21 cellular contexts compared by ENCODE assay signal in genomic region chr12:56231184-56231582, GRCh38. TPM values are rescaled to one million over a fixed set of nuclear protein-coding genes. Genes with fewer than 3 reads are reported as not detected.
DNase-seq lines count a peak whose midpoint lies in the region; ATAC-seq, FAIRE-seq and TF ChIP-seq lines count a peak whose summit lies in the region.
"Had no signal": no experiment of that assay in that cellular context is flagged by ENCODE, and none has a peak within 500 bp of the region (broad histone marks: within the 10 kb centered on the region; RNA-seq: fewer than 3 reads in every experiment).

No MANE protein-coding gene starts in this region.

- TF ChIP-seq EP300 in transverse colon (IDR thresholded peaks at IDR 0.05; ENCODE audit: low read depth) (no peak), gastroesophageal sphincter (IDR thresholded peaks at IDR 0.05) (no peak)

- H3K9ac ChIP-seq in kidney (ENCODE audit: low read length in 2 of 2) = peak overlapping the region in 1 of 2 donors; percentile 30

- TF ChIP-seq CTCF in Peyer's patch (IDR thresholded peaks at IDR 0.05) (no peak), kidney (IDR thresholded peaks at IDR 0.05; ENCODE audit: borderline replicate concordance, extremely low read depth, insufficient read depth) (no peak), nephron (IDR thresholded peaks at IDR 0.05; ENCODE audit: unreplicated experiment in 3 of 3) (no peak), transverse colon (IDR thresholded peaks at IDR 0.05) (no peak), gastroesophageal sphincter (IDR thresholded peaks at IDR 0.05) (no peak)

- intact Hi-C loops in kidney (cut with DNase I) = no loop called here
- intact Hi-C loops in transverse colon (cut with DNase I; ENCODE audit: low total_unique reads) = no loop called here

- no peak for DNase-seq in Peyer's patch
- DNase-seq in kidney = no peak
- no peak for DNase-seq in transverse colon
- no peak for DNase-seq in T1000 (lab: John Stamatoyannopoulos, UW)
- no peak for DNase-seq in activated CD4-positive, alpha-beta T cell treated with anti-CD3 and anti-CD28 coated beads for 4 hours
- DNase-seq: DMS 273 treated with DMSO at 0.1 percent for 48 hours, GDM1, GOT3, NCI-H1048, NCI-H1436 treated with DMSO at 0.1 percent for 48 hours, NCI-H2029 treated with DMSO at 0.1 percent for 48 hours, NCI-H2171 treated with DMSO at 0.1 percent for 48 hours, NCI-H446 treated with DMSO at 0.1 percent for 48 hours, PC-9 had no signal

- no peak for FAIRE-seq in kidney (lab: Jason Lieb, UNC)
- FAIRE-seq: A549, GM12878, GM18507 had no signal

- in situ Hi-C loops in transverse colon (cut with MboI; ENCODE audit: low pct_ligation_motif_present in 1 of 4, low pct_unique_long_range_greater_than_20kb in 1 of 4, low sequenced_read_pairs in 3 of 4) = no loop called here

- peaks cover 0 to 8% (median 0%) of the 10 kb centered on the region in 4 donors for H3K4me1 ChIP-seq in Peyer's patch
- peaks cover 0 to 4% of the 10 kb centered on the region in 2 donors for H3K4me1 ChIP-seq in kidney (ENCODE audit: control insufficient read depth in 1 of 2, insufficient read depth in 1 of 2, low read depth in 1 of 2, low read length in 2 of 2)
- H3K4me1 ChIP-seq in transverse colon = peaks cover 0 to 14% (median 7%) of the 10 kb centered on the region in 4 donors
- no peaks in the 10 kb centered on the region for H3K4me1 ChIP-seq in gastroesophageal sphincter

- H3K27me3 ChIP-seq in Peyer's patch (no peaks in the 10 kb centered on the region), transverse colon (no peaks in the 10 kb centered on the region), gastroesophageal sphincter (no peaks in the 10 kb centered on the region)

- peaks cover 6% of the 10 kb centered on the region for H3K36me3 Mint-ChIP-seq in nephron (ENCODE audit: low read depth)

- no peak for ATAC-seq in gastroesophageal sphincter

- peak overlapping the region in 3 of 4 donors; percentile 30 to 54 (median 51) for H3K4me3 ChIP-seq in Peyer's patch
- peak overlapping the region; percentile 64 to 68 for H3K4me3 ChIP-seq in kidney (ENCODE audit: low read length in 2 of 2)
- peak overlapping the region in 3 of 4 donors; percentile 27 to 48 (median 37) for H3K4me3 ChIP-seq in transverse colon
- H3K4me3 ChIP-seq in gastroesophageal sphincter = no peak overlapping the region
- H3K4me3 ChIP-seq: A549, GM12878, PC-9 had no signal

- peak overlapping the region in 2 of 3 experiments; percentile 59 to 96 for H3K27ac Mint-ChIP-seq in nephron

- peaks cover 4% of the 10 kb centered on the region for H3K27me3 Mint-ChIP-seq in nephron (ENCODE audit: low read depth)

- H3K36me3 ChIP-seq in Peyer's patch (peaks cover 0 to 8% (median 0%) of the 10 kb centered on the region in 3 donors), kidney (ENCODE audit: control insufficient read depth in 1 of 2, insufficient read depth in 2 of 2, low read length in 2 of 2) (peaks cover 0 to 3% of the 10 kb centered on the region in 2 donors), transverse colon (no peaks in the 10 kb centered on the region), gastroesophageal sphincter (peaks cover 0 to 36% of the 10 kb centered on the region in 2 donors)

- peak overlapping the region in 1 of 3 experiments; percentile 64 for H3K4me3 Mint-ChIP-seq in nephron

- 69% methylated on average over 11 of the region's 11 CpGs; no CpG with 5 or more reads in 1 of the 2 donors for WGBS in transverse colon (ENCODE audit: low coverage in 1 of 2), 2 donors
- 89% methylated on average over 3 of the region's 11 CpGs; no CpG with 5 or more reads in 1 of the 2 donors for WGBS in gastroesophageal sphincter (ENCODE audit: low coverage in 1 of 2), 2 donors

- H3K27ac ChIP-seq in Peyer's patch (peak overlapping the region in 3 of 4 donors; percentile 72 to 88 (median 85)), kidney (ENCODE audit: low read depth in 2 of 2, low read length in 2 of 2) (peak overlapping the region in 1 of 2 donors; percentile 84), transverse colon (peak overlapping the region; percentile 82 to 87 (median 84)), gastroesophageal sphincter (no peak overlapping the region)
- H3K27ac ChIP-seq: A549, C4-2B, PC-9 had no signal

- TF ChIP-seq POLR2A in Peyer's patch (IDR thresholded peaks at IDR 0.05) = no peak
- no peak for TF ChIP-seq POLR2A in transverse colon (IDR thresholded peaks at IDR 0.05)
- no peak for TF ChIP-seq POLR2A in gastroesophageal sphincter (IDR thresholded peaks at IDR 0.05)

- no peaks in the 10 kb centered on the region for H3K9me3 Mint-ChIP-seq in nephron

- H3K9me3 ChIP-seq in Peyer's patch = no peaks in the 10 kb centered on the region
- no peaks in the 10 kb centered on the region for H3K9me3 ChIP-seq in kidney (ENCODE audit: control insufficient read depth in 1 of 2, low read length in 2 of 2)
- H3K9me3 ChIP-seq in transverse colon = no peaks in the 10 kb centered on the region
- H3K9me3 ChIP-seq in gastroesophageal sphincter = no peaks in the 10 kb centered on the region
- H3K9me3 ChIP-seq: A549 had no signal

- H3K4me1 Mint-ChIP-seq in nephron = no peaks in the 10 kb centered on the region

RNA-seq across cellular contexts. Expression of gene SLC39A5, which starts 1.3 kb away (rescaled TPM):
- 100 to 1,000 TPM in 3 of 4 donors, 10 to 100 TPM in 1; 96.6 to 950 (median 626) TPM for total RNA-seq in Peyer's patch
- 5.1 TPM for total RNA-seq in kidney
- 164 TPM for polyA plus RNA-seq in kidney (ENCODE audit: insufficient read depth, low read depth, low replicate concordance)
- 100 to 1,000 TPM; 225 to 325 (median 283) TPM for total RNA-seq in transverse colon
- 1 to 10 TPM in 1 of 4 donors, not detected in 3; 1.7 TPM for total RNA-seq in gastroesophageal sphincter
- total RNA-seq: MCF 10A had no signal

RNA-seq across cellular contexts. Expression of gene NABP2, which starts 7.0 kb away (rescaled TPM):
- total RNA-seq in Peyer's patch (10 to 100 TPM; 15.3 to 25.3 (median 23.5) TPM), kidney (31.0 TPM), transverse colon (10 to 100 TPM in 3 of 4 donors, 1 to 10 TPM in 1; 4.9 to 26.8 (median 15.5) TPM), gastroesophageal sphincter (10 to 100 TPM; 23.7 to 34.7 (median 28.8) TPM)
- polyA plus RNA-seq in kidney (ENCODE audit: insufficient read depth, low read depth, low replicate concordance) = 42.3 TPM

RNA-seq across cellular contexts. Expression of gene RNF41, which starts 9.5 kb away (rescaled TPM):
- total RNA-seq in Peyer's patch (10 to 100 TPM; 23.8 to 52.0 (median 37.6) TPM), kidney (45.5 TPM), transverse colon (10 to 100 TPM; 39.0 to 51.3 (median 42.7) TPM), gastroesophageal sphincter (100 to 1,000 TPM in 2 of 4 donors, 10 to 100 TPM in 2; 63.7 to 119 (median 102) TPM)
- 17.6 TPM for polyA plus RNA-seq in kidney (ENCODE audit: insufficient read depth, low read depth, low replicate concordance)

RNA-seq across cellular contexts. Expression of gene ANKRD52, which starts 27.0 kb away (rescaled TPM):
- total RNA-seq in Peyer's patch = 10 to 100 TPM; 30.5 to 48.7 (median 36.6) TPM
- 46.4 TPM for total RNA-seq in kidney
- 8.6 TPM for polyA plus RNA-seq in kidney (ENCODE audit: insufficient read depth, low read depth, low replicate concordance)
- total RNA-seq in transverse colon = 100 to 1,000 TPM in 1 of 4 donors, 10 to 100 TPM in 3; 28.4 to 120 (median 40.0) TPM
- 10 to 100 TPM; 12.9 to 37.8 (median 15.6) TPM for total RNA-seq in gastroesophageal sphincter

RNA-seq across cellular contexts. Expression of gene COQ10A, which starts 35.6 kb away (rescaled TPM):
- total RNA-seq in Peyer's patch = 10 to 100 TPM in 2 of 4 donors, 1 to 10 TPM in 2; 9.1 to 14.8 (median 11.8) TPM
- 14.5 TPM for total RNA-seq in kidney
- polyA plus RNA-seq in kidney (ENCODE audit: insufficient read depth, low read depth, low replicate concordance) = 30.0 TPM
- total RNA-seq in transverse colon = 10 to 100 TPM in 3 of 4 donors, 1 to 10 TPM in 1; 6.7 to 51.5 (median 27.9) TPM
- total RNA-seq in gastroesophageal sphincter = 10 to 100 TPM in 3 of 4 donors, 1 to 10 TPM in 1; 9.3 to 18.4 (median 12.5) TPM

Comparison
In these comparisons a context has a peak if more than half of its experiments do, and no peak if none do; other contexts are left out.
1. H3K27ac ChIP-seq: peak in Peyer's patch (3 of 4) and transverse colon (4 of 4); none in gastroesophageal sphincter (0 of 4).
2. H3K4me3 ChIP-seq: peak in Peyer's patch (3 of 4), kidney (2 of 2) and transverse colon (3 of 4); none in gastroesophageal sphincter (0 of 2).
3. RNA of gene SLC39A5, which starts 1.3 kb away (total RNA-seq): 96.6 to 950 TPM in Peyer's patch and 225 to 325 TPM in transverse colon; 5.1 TPM in kidney (single experiment) and 1.7 TPM in gastroesophageal sphincter; every median in the first group is over 10 times any median in the second.